ENCODE assay signal across 16 cellular contexts in the genomic region with DNA sequence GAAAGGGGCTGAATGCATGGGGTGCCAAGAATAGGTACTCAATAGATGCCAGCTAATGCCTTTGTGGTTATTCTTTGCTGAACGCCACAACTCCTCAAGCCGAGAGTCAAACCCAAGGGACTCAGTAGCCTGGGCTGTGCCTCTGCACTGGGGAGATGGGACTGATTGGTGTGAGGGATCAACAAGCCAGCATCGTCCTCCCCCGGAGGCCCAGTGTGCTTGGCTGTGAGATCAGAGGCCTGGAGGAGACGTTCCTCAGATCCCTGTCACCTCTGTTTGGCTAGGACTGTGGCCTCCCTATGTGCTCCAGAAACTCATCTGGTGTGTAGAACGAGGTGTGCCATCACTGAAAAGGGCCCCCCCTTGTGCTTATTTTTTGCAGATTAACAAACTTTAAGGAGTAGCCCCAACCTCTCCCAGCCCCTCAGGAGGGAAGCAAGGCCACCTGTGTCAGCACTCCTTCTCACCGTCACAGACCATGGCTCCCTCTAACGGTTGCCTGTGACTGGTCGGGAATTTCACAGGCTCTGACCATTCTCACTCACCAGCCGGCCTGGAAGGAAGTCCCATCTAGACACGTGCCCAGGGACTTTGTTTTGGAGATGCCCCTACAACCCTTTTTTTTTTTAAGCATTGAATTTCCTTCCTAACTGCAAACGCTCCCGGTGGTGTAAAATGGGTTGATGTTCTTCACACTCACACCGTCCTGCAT.
DNase-seq lines count a peak whose midpoint lies in the region; ATAC-seq, FAIRE-seq and TF ChIP-seq lines count a peak whose summit lies in the region.
"Had no signal": no experiment of that assay in that cellular context is flagged by ENCODE, and none has a peak within 500 bp of the region (broad histone marks: within the 10 kb centered on the region; RNA-seq: fewer than 3 reads in every experiment).

No MANE protein-coding gene starts in this region.

- 4% methylated on average over 14 of the region's 14 CpGs for WGBS in K562 (ENCODE audit: insufficient coverage, low coverage, missing lambda C conversion rate)

- peak; percentile 24 for DNase-seq in activated effector memory CD4-positive, alpha-beta T cell treated with anti-CD3 and anti-CD28 coated beads, Interleukin-2, amount 50 U/mL, for 16 hours
- DNase-seq in activated effector memory CD4-positive, alpha-beta T cell treated with Interleukin-2 at 50 U/mL for 16 hours: no peak
- peak; percentile 31 to 55 (median 52) for DNase-seq in K562 (ENCODE audit: extremely low read depth in 1 of 4, low spot score in 3 of 4)
- peak; percentile 7 for DNase-seq in iris pigment epithelial cell (ENCODE audit: low read depth)
- DNase-seq in type B pancreatic cell (ENCODE audit: extremely low spot score, unreplicated experiment): no peak
- no peak for DNase-seq in CD4-positive, alpha-beta T cell
- DNase-seq: ACHN; activated CD4-positive, alpha-beta memory T cell treated with anti-CD3 and anti-CD28 coated beads for 36 hours; adrenal gland; NCI-H1417 treated with DMSO at 0.1 percent for 48 hours; uterus had no signal

- H3K27me3 Mint-ChIP-seq in type B pancreatic cell: no peaks in the 10 kb centered on the region
- H3K27me3 Mint-ChIP-seq in CD4-positive, alpha-beta T cell: peaks cover 8% of the 10 kb centered on the region

- in situ Hi-C loops in K562 (cut with MboI): no loop called here

- no peaks in the 10 kb centered on the region for H3K36me3 Mint-ChIP-seq in type B pancreatic cell
- no peaks in the 10 kb centered on the region for H3K36me3 Mint-ChIP-seq in CD4-positive, alpha-beta T cell (ENCODE audit: low read depth)
- H3K36me3 Mint-ChIP-seq: activated CD4-positive, alpha-beta memory T cell treated with anti-CD3 and anti-CD28 coated beads for 36 hours had no signal

- no peaks in the 10 kb centered on the region for H3K9me3 Mint-ChIP-seq in type B pancreatic cell
- H3K9me3 Mint-ChIP-seq in CD4-positive, alpha-beta T cell: no peaks in the 10 kb centered on the region
- H3K9me3 Mint-ChIP-seq: activated CD4-positive, alpha-beta memory T cell treated with anti-CD3 and anti-CD28 coated beads for 36 hours had no signal

- TF ChIP-seq EP300 in K562 (IDR thresholded peaks at IDR 0.05; ENCODE audit: low read length): no peak

- no peak overlapping the region for H2AFZ ChIP-seq in K562 (ENCODE audit: low read depth, low read length)

- peak in 1 of 2 experiments; percentile 33; a peak in 2 of 4 replicates for TF ChIP-seq RAD21 in K562 (CRISPR knock-in tag; conservative IDR thresholded peaks at IDR 0.05 in 1 of 2, IDR thresholded peaks at IDR 0.05 in 1 of 2)

- H3K4me3 ChIP-seq in K562: no peak overlapping the region
- H3K4me3 ChIP-seq: adrenal gland, SJSA1, uterus had no signal

- intact Hi-C loops in K562 (cut with micrococcal nuclease): no loop called here
- intact Hi-C loops in CD4-positive, alpha-beta T cell (cut with DNase I, micrococcal nuclease): no loop called here

- peaks cover 10 to 66% of the 10 kb centered on the region in 2 experiments; a peak in 4 of 5 replicates for H3K27me3 ChIP-seq in K562 (ENCODE audit: control insufficient read depth in 2 of 2, insufficient read depth in 2 of 2, low read length in 2 of 2)
- H3K27me3 ChIP-seq in CD4-positive, alpha-beta T cell (ENCODE audit: control insufficient read depth, insufficient read depth, low read length): no peaks in the 10 kb centered on the region
- H3K27me3 ChIP-seq: uterus had no signal

- H3K79me2 ChIP-seq in K562 (ENCODE audit: control insufficient read depth, insufficient read depth, low read length): no peaks in the 10 kb centered on the region

- H4K20me1 ChIP-seq in K562 (replicated peaks; ENCODE audit: control insufficient read depth, insufficient read depth, low read length): peaks cover 2% of the 10 kb centered on the region; the same call in 1 of the 2 replicates

- no peak overlapping the region for H3K4me3 Mint-ChIP-seq in type B pancreatic cell
- no peak overlapping the region for H3K4me3 Mint-ChIP-seq in CD4-positive, alpha-beta T cell
- H3K4me3 Mint-ChIP-seq: activated CD4-positive, alpha-beta memory T cell treated with anti-CD3 and anti-CD28 coated beads for 36 hours had no signal

- no peak for TF ChIP-seq POLR2A in K562 (conservative IDR thresholded peaks at IDR 0.05)

- ATAC-seq in K562: peak; percentile 82
- ATAC-seq in CD4-positive, alpha-beta T cell (ENCODE audit: poor library complexity): no peak
- ATAC-seq in HG03045 (IDR thresholded peaks at IDR 0.05; ENCODE audit: unreplicated experiment): no peak
- no peak for ATAC-seq in GM19455 (IDR thresholded peaks at IDR 0.05; ENCODE audit: unreplicated experiment)

- no peak overlapping the region for H3K27ac Mint-ChIP-seq in type B pancreatic cell
- no peak overlapping the region for H3K27ac Mint-ChIP-seq in CD4-positive, alpha-beta T cell
- H3K27ac Mint-ChIP-seq: activated CD4-positive, alpha-beta memory T cell treated with anti-CD3 and anti-CD28 coated beads for 36 hours had no signal

- H3K9me1 ChIP-seq in K562 (ENCODE audit: control insufficient read depth, insufficient read depth, low read length): no peaks in the 10 kb centered on the region

- H3K36me3 ChIP-seq in K562 (ENCODE audit: control insufficient read depth, insufficient read depth, low read length): no peaks in the 10 kb centered on the region
- H3K36me3 ChIP-seq: adrenal gland, SJSA1, uterus had no signal

- no peak overlapping the region for H3K9ac ChIP-seq in K562 (ENCODE audit: insufficient read depth in 1 of 2, low read depth in 2 of 2, low read length in 2 of 2)

- CTCF ChIA-PET in K562 (lab: Yijun Ruan, JAX; ENCODE audit: low intra/inter-chr PET ratio): no interaction called here
- CTCF ChIA-PET in CD4-positive, alpha-beta T cell (lab: Charles Lee): no interaction called here

- H3K27ac ChIP-seq in K562 (ENCODE audit: extremely low read depth, low read depth, low read length): no peak overlapping the region
- no peak overlapping the region for H3K27ac ChIP-seq in CD4-positive, alpha-beta T cell (ENCODE audit: low read depth, low read length)
- H3K27ac ChIP-seq: adrenal gland, SJSA1, uterus had no signal

- FAIRE-seq in K562 (lab: Jason Lieb, UNC): peak; percentile 83
- FAIRE-seq: frontal cortex, H54 had no signal

- H3K4me2 ChIP-seq in K562 (ENCODE audit: insufficient read depth, low read length): no peak overlapping the region

- H3K9me3 ChIP-seq in K562 (replicated peaks; ENCODE audit: control insufficient read depth, insufficient read depth, low read depth, low read length): no peaks in the 10 kb centered on the region
- H3K9me3 ChIP-seq in CD4-positive, alpha-beta T cell (ENCODE audit: control insufficient read depth, low read length): no peaks in the 10 kb centered on the region
- H3K9me3 ChIP-seq: adrenal gland, SJSA1, uterus had no signal

- peaks cover 0 to 6% of the 10 kb centered on the region in 2 experiments; a peak in 3 of 5 replicates for H3K4me1 ChIP-seq in K562 (replicated peaks in 1 of 2; ENCODE audit: control insufficient read depth in 2 of 2, insufficient read depth in 2 of 2, low read length in 2 of 2)
- H3K4me1 ChIP-seq: SJSA1, uterus had no signal

- POLR2A ChIA-PET in K562 (lab: Yijun Ruan, JAX): no interaction called here
- POLR2A ChIA-PET in CD4-positive, alpha-beta T cell (lab: Charles Lee): no interaction called here

- peak; percentile 43 to 59 (median 55) for TF ChIP-seq CTCF in K562 (IDR thresholded peaks at IDR 0.05 in 2 of 3, conservative IDR thresholded peaks at IDR 0.05 in 1 of 3; ENCODE audit: insufficient read depth in 2 of 3, low read depth in 1 of 3, low read length in 3 of 3)
- peak; percentile 33 for TF ChIP-seq CTCF in type B pancreatic cell (conservative IDR thresholded peaks at IDR 0.05)
- no peak for TF ChIP-seq CTCF in CD4-positive, alpha-beta T cell (IDR thresholded peaks at IDR 0.05)

- H3K4me1 Mint-ChIP-seq in type B pancreatic cell (ENCODE audit: unreplicated experiment): peaks cover 5% of the 10 kb centered on the region
- H3K4me1 Mint-ChIP-seq in CD4-positive, alpha-beta T cell (ENCODE audit: low read depth): no peaks in the 10 kb centered on the region

- BruUV-seq in K562 (replicated peaks; lab: Mats Ljungman, UMichigan): no TSS peak

TF ChIP-seq in K562, 482 proteins besides CTCF, POLR2A, EP300 and RAD21:
- TF ChIP-seq, protein P1, sequence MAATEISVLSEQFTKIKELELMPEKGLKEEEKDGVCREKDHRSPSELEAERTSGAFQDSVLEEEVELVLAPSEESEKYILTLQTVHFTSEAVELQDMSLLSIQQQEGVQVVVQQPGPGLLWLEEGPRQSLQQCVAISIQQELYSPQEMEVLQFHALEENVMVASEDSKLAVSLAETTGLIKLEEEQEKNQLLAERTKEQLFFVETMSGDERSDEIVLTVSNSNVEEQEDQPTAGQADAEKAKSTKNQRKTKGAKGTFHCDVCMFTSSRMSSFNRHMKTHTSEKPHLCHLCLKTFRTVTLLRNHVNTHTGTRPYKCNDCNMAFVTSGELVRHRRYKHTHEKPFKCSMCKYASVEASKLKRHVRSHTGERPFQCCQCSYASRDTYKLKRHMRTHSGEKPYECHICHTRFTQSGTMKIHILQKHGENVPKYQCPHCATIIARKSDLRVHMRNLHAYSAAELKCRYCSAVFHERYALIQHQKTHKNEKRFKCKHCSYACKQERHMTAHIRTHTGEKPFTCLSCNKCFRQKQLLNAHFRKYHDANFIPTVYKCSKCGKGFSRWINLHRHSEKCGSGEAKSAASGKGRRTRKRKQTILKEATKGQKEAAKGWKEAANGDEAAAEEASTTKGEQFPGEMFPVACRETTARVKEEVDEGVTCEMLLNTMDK (IDR thresholded peaks at IDR 0.05; ENCODE audit: borderline replicate concordance, insufficient read depth, low read depth, low read length, poor library complexity, severe bottlenecking): peak; percentile 46
- TF ChIP-seq CREM (IDR thresholded peaks at IDR 0.05; ENCODE audit: low read depth) (0 out of 2 replicates have a peak, but pooled peaks have one; percentile 16), POLR2H (tag; IDR thresholded peaks at IDR 0.05; ENCODE audit: low read depth) (no peak)
TF ChIP-seq in K562: peak in this region for 2.

Comparison
In these comparisons a context has a peak if more than half of its experiments do, and no peak if none do; other contexts are left out.
1. DNase-seq: peak in activated effector memory CD4-positive, alpha-beta T cell treated with anti-CD3 and anti-CD28 coated beads, Interleukin-2, amount 50 U/mL, for 16 hours (single experiment), K562 (4 of 4) and iris pigment epithelial cell (single experiment); none in activated effector memory CD4-positive, alpha-beta T cell treated with Interleukin-2 at 50 U/mL for 16 hours (single experiment), type B pancreatic cell (single experiment) and CD4-positive, alpha-beta T cell (0 of 10).